Comparison of ENCODE assay signal across 25 cellular contexts in genomic region chr16:63592852-63593251, GRCh38.
DNase-seq lines count a peak whose midpoint lies in the region; ATAC-seq, FAIRE-seq and TF ChIP-seq lines count a peak whose summit lies in the region.
"Had no signal": no experiment of that assay in that cellular context is flagged by ENCODE, and none has a peak within 500 bp of the region (broad histone marks: within the 10 kb centered on the region; RNA-seq: fewer than 3 reads in every experiment).

No MANE protein-coding gene starts in this region.

- no peaks in the 10 kb centered on the region for H3K27me3 Mint-ChIP-seq in nephron progenitor cell (ENCODE audit: low read depth, poor library complexity)
- H3K27me3 Mint-ChIP-seq: B cell; CD4-positive, alpha-beta T cell had no signal

- H3K4me3 Mint-ChIP-seq in nephron progenitor cell = no peak overlapping the region
- H3K4me3 Mint-ChIP-seq: B cell; CD4-positive, alpha-beta T cell; CD8-positive, alpha-beta T cell had no signal

- H3K27ac ChIP-seq in HepG2 (ENCODE audit: extremely low read length, insufficient read depth, low read length) (no peak overlapping the region), right lobe of liver (no peak overlapping the region)
- H3K27ac ChIP-seq: 22Rv1; A549; BLaER1 treated with 17β-estradiol and CSF1 and Interleukin-3, amounts not matched to agents 10 nM and 100 nM; C4-2B had no signal

- H3K9ac ChIP-seq in HepG2 (ENCODE audit: insufficient read depth, low read depth, low read length) = no peak overlapping the region
- H3K9ac ChIP-seq: BLaER1 treated with 17β-estradiol and CSF1 and Interleukin-3, amounts not matched to agents 10 nM and 100 nM had no signal

- H3K9me3 Mint-ChIP-seq in nephron progenitor cell = no peaks in the 10 kb centered on the region

- TF ChIP-seq CTCF in HepG2 (CRISPR knock-in tag; IDR thresholded peaks at IDR 0.05) (no peak), right lobe of liver (IDR thresholded peaks at IDR 0.05) (no peak), fibroblast of pulmonary artery (IDR thresholded peaks at IDR 0.05; ENCODE audit: low read length, missing control alignments) (no peak), nephron progenitor cell (IDR thresholded peaks at IDR 0.05) (no peak)

- no peaks in the 10 kb centered on the region for H3K4me1 Mint-ChIP-seq in nephron progenitor cell
- H3K4me1 Mint-ChIP-seq: B cell had no signal

- no peak overlapping the region for H3K27ac Mint-ChIP-seq in nephron progenitor cell
- H3K27ac Mint-ChIP-seq: B cell; CD4-positive, alpha-beta T cell; CD8-positive, alpha-beta T cell had no signal

- DNase-seq in HepG2 (ENCODE audit: low spot score) (no peak), right lobe of liver (no peak), fibroblast of pulmonary artery (ENCODE audit: low read depth) (peak; percentile 23), nephron progenitor cell (no peak)
- DNase-seq: AML-193; Caco-2; Calu3; CD4-positive, alpha-beta T cell; CD8-positive, alpha-beta T cell; DMS 273 treated with DMSO at 0.1 percent for 48 hours; DMS153; DMS53; DMS79; DND-41; EL; GDM1 had no signal

- H3K27me3 ChIP-seq in HepG2 (ENCODE audit: control insufficient read depth in 1 of 2, insufficient read depth in 2 of 2, low read length in 2 of 2) = no peaks in the 10 kb centered on the region
- no peaks in the 10 kb centered on the region for H3K27me3 ChIP-seq in right lobe of liver
- H3K27me3 ChIP-seq: BLaER1 treated with 17β-estradiol and CSF1 and Interleukin-3, amounts not matched to agents 10 nM and 100 nM had no signal

- in situ Hi-C loops in HepG2 (cut with HindIII; ENCODE audit: extremely low pct_ligation_motif_present, low pct_unique_long_range_greater_than_20kb) = no loop called here

- BruUV-seq in HepG2 (replicated peaks; lab: Mats Ljungman, UMichigan) = no TSS peak

- intact Hi-C loops in HepG2 (cut with micrococcal nuclease; ENCODE audit: unreplicated experiment) (no loop called here), right lobe of liver (cut with DNase I) (no loop called here)

- FAIRE-seq in HepG2 (lab: Jason Lieb, UNC) = no peak
- FAIRE-seq: A549, D721Med, GM12891, GM19239 had no signal

- H3K36me3 Mint-ChIP-seq in nephron progenitor cell (ENCODE audit: low read depth) = no peaks in the 10 kb centered on the region
- H3K36me3 Mint-ChIP-seq: CD8-positive, alpha-beta T cell had no signal

- no peak overlapping the region for H3K4me3 ChIP-seq in HepG2 (replicated peaks in 1 of 3; ENCODE audit: insufficient read depth in 1 of 3, low read depth in 2 of 3, low read length in 3 of 3)
- H3K4me3 ChIP-seq in right lobe of liver = no peak overlapping the region
- H3K4me3 ChIP-seq in fibroblast of pulmonary artery (replicated peaks; ENCODE audit: low read depth, low read length) = no peak overlapping the region
- H3K4me3 ChIP-seq: A549; BLaER1 treated with 17β-estradiol and CSF1 and Interleukin-3, amounts not matched to agents 10 nM and 100 nM had no signal

- ATAC-seq in HepG2 = no peak
- no peak for ATAC-seq in right lobe of liver
- no peak for ATAC-seq in HG02798 (IDR thresholded peaks at IDR 0.05; ENCODE audit: poor library complexity, unreplicated experiment)
- ATAC-seq: A549; CD8-positive, alpha-beta T cell had no signal

- no peaks in the 10 kb centered on the region for H3K79me2 ChIP-seq in HepG2 (ENCODE audit: insufficient read depth, low read length)

- CTCF ChIA-PET in HepG2 (lab: Yijun Ruan, JAX; ENCODE audit: low intra/inter-chr PET ratio, low total read pairs) = no interaction called here

- no peak overlapping the region for H3K4me2 ChIP-seq in HepG2 (ENCODE audit: low read depth, low read length)
- H3K4me2 ChIP-seq: A549; BLaER1 treated with 17β-estradiol and CSF1 and Interleukin-3, amounts not matched to agents 10 nM and 100 nM had no signal

- 23% methylated on average over 3 of the region's 3 CpGs for WGBS in HepG2 (ENCODE audit: low lambda C conversion rate)
- WGBS in right lobe of liver (ENCODE audit: insufficient coverage, low coverage, low lambda C conversion rate, missing lambda C conversion rate) = 38% methylated on average over 3 of the region's 3 CpGs

- no peaks in the 10 kb centered on the region for H4K20me1 ChIP-seq in HepG2 (ENCODE audit: insufficient read depth, low read length)
- H4K20me1 ChIP-seq: BLaER1 treated with 17β-estradiol and CSF1 and Interleukin-3, amounts not matched to agents 10 nM and 100 nM had no signal

- H3K36me3 ChIP-seq in HepG2 (replicated peaks in 1 of 2; ENCODE audit: control insufficient read depth in 1 of 2, insufficient read depth in 2 of 2, low read length in 2 of 2) = no peaks in the 10 kb centered on the region
- H3K36me3 ChIP-seq in right lobe of liver = no peaks in the 10 kb centered on the region
- H3K36me3 ChIP-seq: BLaER1 treated with 17β-estradiol and CSF1 and Interleukin-3, amounts not matched to agents 10 nM and 100 nM had no signal

- TF ChIP-seq POLR2A in HepG2 (IDR thresholded peaks at IDR 0.05; ENCODE audit: insufficient read depth in 1 of 2, low read depth in 2 of 2, low read length in 2 of 2) (no peak), right lobe of liver (IDR thresholded peaks at IDR 0.05) (no peak)

- H3K9me3 ChIP-seq in HepG2 (ENCODE audit: low read length) (peaks cover 6% of the 10 kb centered on the region; the same call in 1 of the 2 replicates), right lobe of liver (no peaks in the 10 kb centered on the region)
- H3K9me3 ChIP-seq: A549, Caco-2 had no signal

- no peaks in the 10 kb centered on the region for H3K4me1 ChIP-seq in HepG2 (ENCODE audit: insufficient read depth, low read length)
- H3K4me1 ChIP-seq in right lobe of liver = no peaks in the 10 kb centered on the region
- H3K4me1 ChIP-seq: A549; BLaER1 treated with 17β-estradiol and CSF1 and Interleukin-3, amounts not matched to agents 10 nM and 100 nM; Caco-2 had no signal

- no peak overlapping the region for H2AFZ ChIP-seq in HepG2 (ENCODE audit: low read length)

- TF ChIP-seq RAD21 in HepG2 (CRISPR knock-in tag; IDR thresholded peaks at IDR 0.05) = no peak

- TF ChIP-seq EP300 in HepG2 (IDR thresholded peaks at IDR 0.05; ENCODE audit: low read depth in 2 of 2, low read length in 2 of 2) (no peak), HepG2 (CRISPR knock-in tag; IDR thresholded peaks at IDR 0.05; ENCODE audit: borderline replicate concordance) (no peak)

- POLR2A ChIA-PET in HepG2 (lab: Yijun Ruan, JAX) = no interaction called here

TF ChIP-seq in HepG2, 621 proteins besides CTCF, POLR2A, EP300 and RAD21:
- TF ChIP-seq FOXP1 (IDR thresholded peaks at IDR 0.05) = no peak
- TF ChIP-seq FOXP1 (CRISPR knock-in tag; IDR thresholded peaks at IDR 0.05) = no peak
- no peak for TF ChIP-seq YEATS2 (CRISPR knock-in tag; IDR thresholded peaks at IDR 0.05; ENCODE audit: borderline replicate concordance)
- no peak for TF ChIP-seq PCBP2 (optimal IDR thresholded peaks at IDR 0.05; ENCODE audit: low read depth, low read length, poor library complexity, severe bottlenecking)
- no peak for TF ChIP-seq ZBTB4 (CRISPR knock-in tag; IDR thresholded peaks at IDR 0.05; ENCODE audit: borderline replicate concordance)
- peak; percentile 67 for TF ChIP-seq CREB1 (IDR thresholded peaks at IDR 0.05)
- no peak for TF ChIP-seq CREB1 (CRISPR knock-in tag; IDR thresholded peaks at IDR 0.05)
- TF ChIP-seq YEATS4 (CRISPR knock-in tag; IDR thresholded peaks at IDR 0.05; ENCODE audit: borderline replicate concordance) = no peak
- TF ChIP-seq ATF7 (IDR thresholded peaks at IDR 0.05) = peak; percentile 96
- TF ChIP-seq ATF7 (CRISPR knock-in tag; IDR thresholded peaks at IDR 0.05) = no peak
